ENCODE assay signal across 24 cellular contexts in the genomic region with DNA sequence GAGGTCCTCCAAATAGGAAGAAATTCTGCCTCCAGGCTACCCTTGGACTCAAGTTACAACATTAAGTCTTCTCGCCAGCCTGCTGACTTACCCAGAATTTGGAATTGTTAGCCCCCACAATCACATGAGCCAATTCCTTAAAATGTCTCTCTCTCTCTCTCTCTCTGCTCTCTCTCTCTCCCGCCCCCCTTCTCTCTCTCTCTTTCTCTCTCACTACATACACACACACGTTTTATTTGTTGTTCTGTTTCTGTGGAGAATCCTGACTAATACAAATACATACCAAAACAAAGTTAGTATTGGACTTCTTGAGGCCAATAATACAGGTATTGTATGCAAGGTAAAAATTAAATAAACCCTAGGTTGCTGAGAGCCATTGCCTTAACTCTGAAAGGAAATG.
DNase-seq lines count a peak whose midpoint lies in the region; ATAC-seq, FAIRE-seq and TF ChIP-seq lines count a peak whose summit lies in the region.
"Had no signal": no experiment of that assay in that cellular context is flagged by ENCODE, and none has a peak within 500 bp of the region (broad histone marks: within the 10 kb centered on the region; RNA-seq: fewer than 3 reads in every experiment).

No MANE protein-coding gene starts in this region.

- H3K9me3 ChIP-seq in Caco-2 = no peaks in the 10 kb centered on the region
- no peaks in the 10 kb centered on the region for H3K9me3 ChIP-seq in HEK293 (ENCODE audit: control insufficient read depth, insufficient read depth, low read depth, low read length)
- H3K9me3 ChIP-seq in astrocyte (ENCODE audit: insufficient read depth, low read depth, low read length) = no peaks in the 10 kb centered on the region
- H3K9me3 ChIP-seq: SJSA1 had no signal

- DNase-seq in Caco-2 = no peak
- no peak for DNase-seq in astrocyte (ENCODE audit: low read depth)
- peak; percentile 67 for DNase-seq in renal cortical epithelial cell (ENCODE audit: low read depth)
- DNase-seq in NCI-H2081 treated with DMSO at 0.1 percent for 48 hours (lab: John Stamatoyannopoulos, UW) = no peak
- DNase-seq: ACHN; CD4-positive, CD25-positive, alpha-beta regulatory T cell; GDM1; HCEC 1CT; Karpas-422; MV-4-11; NCI-H1105; NCI-H1436 treated with DMSO at 0.1 percent for 48 hours; NCI-H1930; NCI-H446; NCI-H526; NCI-H82; Right ventricle myocardium superior; RPMI8226 had no signal

- no peak overlapping the region for H3K9ac ChIP-seq in astrocyte (ENCODE audit: low read length)

- H3K4me1 ChIP-seq in Caco-2 (peaks cover 25% of the 10 kb centered on the region), HEK293 (ENCODE audit: control insufficient read depth, insufficient read depth, low read length) (no peaks in the 10 kb centered on the region), astrocyte (ENCODE audit: insufficient read depth, low read length) (peaks cover 15% of the 10 kb centered on the region)

- H4K20me1 ChIP-seq in astrocyte (ENCODE audit: insufficient read depth, low read length) = no peaks in the 10 kb centered on the region

- H3K27me3 ChIP-seq in Caco-2 (replicated peaks; ENCODE audit: control insufficient read depth, insufficient read depth, low read length) (no peaks in the 10 kb centered on the region), astrocyte (ENCODE audit: insufficient read depth, low read length) (no peaks in the 10 kb centered on the region)
- H3K27me3 ChIP-seq: SJSA1 had no signal

- no peak overlapping the region for H3K4me2 ChIP-seq in astrocyte (ENCODE audit: low read length)

- H3K27ac Mint-ChIP-seq in Caco-2 (ENCODE audit: unreplicated experiment) (peak overlapping the region; percentile 51), astrocyte (ENCODE audit: unreplicated experiment) (peak overlapping the region; percentile 14)
- H3K27ac Mint-ChIP-seq: CD4-positive, CD25-positive, alpha-beta regulatory T cell had no signal

- H3K4me3 Mint-ChIP-seq in Caco-2 (ENCODE audit: unreplicated experiment) (no peak overlapping the region), astrocyte (ENCODE audit: unreplicated experiment) (no peak overlapping the region)
- H3K4me3 Mint-ChIP-seq: CD4-positive, CD25-positive, alpha-beta regulatory T cell had no signal

- no peaks in the 10 kb centered on the region for H3K36me3 Mint-ChIP-seq in Caco-2 (ENCODE audit: insufficient read depth, unreplicated experiment)
- H3K36me3 Mint-ChIP-seq in astrocyte (ENCODE audit: low read depth, unreplicated experiment) = no peaks in the 10 kb centered on the region
- H3K36me3 Mint-ChIP-seq: CD4-positive, CD25-positive, alpha-beta regulatory T cell had no signal

- H3K27me3 Mint-ChIP-seq in Caco-2 (ENCODE audit: insufficient read depth, unreplicated experiment) (no peaks in the 10 kb centered on the region), astrocyte (ENCODE audit: low read depth, unreplicated experiment) (no peaks in the 10 kb centered on the region)
- H3K27me3 Mint-ChIP-seq: CD4-positive, CD25-positive, alpha-beta regulatory T cell had no signal

- H3K4me1 Mint-ChIP-seq in Caco-2 (ENCODE audit: low read depth, unreplicated experiment) (peaks cover 22% of the 10 kb centered on the region), astrocyte (ENCODE audit: low read depth, unreplicated experiment) (peaks cover 13% of the 10 kb centered on the region)
- H3K4me1 Mint-ChIP-seq: CD4-positive, CD25-positive, alpha-beta regulatory T cell had no signal

- intact Hi-C loops in Caco-2 (cut with micrococcal nuclease; ENCODE audit: unreplicated experiment) = loop anchor here (10.0 kb wide), 3 partner anchors 94 to 234 kb away; no protein-coding TSS in a partner anchor

- TF ChIP-seq CTCF in Caco-2 (IDR thresholded peaks at IDR 0.05; ENCODE audit: insufficient read depth in 1 of 2, low read depth in 1 of 2, low read length in 1 of 2, severe bottlenecking in 1 of 2, unreplicated experiment in 1 of 2) (no peak), HEK293 (tag by site-specific recombination; IDR thresholded peaks at IDR 0.05) (no peak), astrocyte (IDR thresholded peaks at IDR 0.05; ENCODE audit: insufficient read depth, low read depth, low read length) (no peak)

- no peak for ATAC-seq in HG03469 (IDR thresholded peaks at IDR 0.05; ENCODE audit: unreplicated experiment)
- ATAC-seq in GM19023 (IDR thresholded peaks at IDR 0.05; ENCODE audit: unreplicated experiment) = no peak

- no peak overlapping the region for H3K27ac ChIP-seq in HEK293 (ENCODE audit: extremely low read depth, low read depth, low read length)
- no peak overlapping the region for H3K27ac ChIP-seq in astrocyte (ENCODE audit: low read depth, low read length)
- H3K27ac ChIP-seq: SJSA1 had no signal

- peaks cover 15% of the 10 kb centered on the region for H3K9me3 Mint-ChIP-seq in Caco-2 (ENCODE audit: unreplicated experiment)
- H3K9me3 Mint-ChIP-seq in astrocyte (ENCODE audit: unreplicated experiment) = no peaks in the 10 kb centered on the region

- H3K79me2 ChIP-seq in astrocyte (ENCODE audit: insufficient read depth, low read length) = no peaks in the 10 kb centered on the region

- no peak overlapping the region for H3K4me3 ChIP-seq in Caco-2 (ENCODE audit: low read depth, low read length)
- H3K4me3 ChIP-seq in HEK293 (ENCODE audit: low read depth, low read length) = no peak overlapping the region
- no peak overlapping the region for H3K4me3 ChIP-seq in astrocyte (ENCODE audit: insufficient read depth, low read depth, low read length)
- H3K4me3 ChIP-seq: GM12878, SJSA1 had no signal

- H2AFZ ChIP-seq in astrocyte (ENCODE audit: low read depth, low read length) = no peak overlapping the region

- no TSS peak for BruUV-seq in Caco-2 (replicated peaks; lab: Mats Ljungman, UMichigan)

- CTCF ChIA-PET in Caco-2 (lab: Charles Lee) = no interaction called here
- CTCF ChIA-PET in HEK293 (lab: Yijun Ruan, JAX) = no interaction called here

- POLR2A ChIA-PET in Caco-2 (lab: Charles Lee) (no interaction called here), HEK293 (lab: Yijun Ruan, JAX) (no interaction called here)

- H3K36me3 ChIP-seq in Caco-2 (ENCODE audit: control insufficient read depth, insufficient read depth, low read length) (no peaks in the 10 kb centered on the region), HEK293 (ENCODE audit: control insufficient read depth in 2 of 2, insufficient read depth in 1 of 2, low read length in 2 of 2) (no peaks in the 10 kb centered on the region), astrocyte (ENCODE audit: insufficient read depth, low read length) (no peaks in the 10 kb centered on the region)
- H3K36me3 ChIP-seq: SJSA1 had no signal

- no peak for FAIRE-seq in astrocyte (lab: Jason Lieb, UNC)
- FAIRE-seq: GM12878, H1 had no signal

TF ChIP-seq in HEK293, 187 proteins besides CTCF, POLR2A, EP300 and RAD21 (continues in another document):
- TF ChIP-seq, protein P1, sequence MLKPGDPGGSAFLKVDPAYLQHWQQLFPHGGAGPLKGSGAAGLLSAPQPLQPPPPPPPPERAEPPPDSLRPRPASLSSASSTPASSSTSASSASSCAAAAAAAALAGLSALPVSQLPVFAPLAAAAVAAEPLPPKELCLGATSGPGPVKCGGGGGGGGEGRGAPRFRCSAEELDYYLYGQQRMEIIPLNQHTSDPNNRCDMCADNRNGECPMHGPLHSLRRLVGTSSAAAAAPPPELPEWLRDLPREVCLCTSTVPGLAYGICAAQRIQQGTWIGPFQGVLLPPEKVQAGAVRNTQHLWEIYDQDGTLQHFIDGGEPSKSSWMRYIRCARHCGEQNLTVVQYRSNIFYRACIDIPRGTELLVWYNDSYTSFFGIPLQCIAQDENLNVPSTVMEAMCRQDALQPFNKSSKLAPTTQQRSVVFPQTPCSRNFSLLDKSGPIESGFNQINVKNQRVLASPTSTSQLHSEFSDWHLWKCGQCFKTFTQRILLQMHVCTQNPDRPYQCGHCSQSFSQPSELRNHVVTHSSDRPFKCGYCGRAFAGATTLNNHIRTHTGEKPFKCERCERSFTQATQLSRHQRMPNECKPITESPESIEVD (tag by site-specific recombination; IDR thresholded peaks at IDR 0.05) = no peak
- TF ChIP-seq ZNF10 (tag by site-specific recombination; IDR thresholded peaks at IDR 0.05) = peak; percentile 49; the same call in 1 of the 2 replicates
- TF ChIP-seq ZNF548 (tag by site-specific recombination; IDR thresholded peaks at IDR 0.05) = no peak
- TF ChIP-seq ZNF660 (tag by site-specific recombination; IDR thresholded peaks at IDR 0.05) = no peak
- peak; percentile 45; the same call in 1 of the 2 replicates for TF ChIP-seq ZNF596 (tag by site-specific recombination; IDR thresholded peaks at IDR 0.05)
- TF ChIP-seq, protein P2, sequence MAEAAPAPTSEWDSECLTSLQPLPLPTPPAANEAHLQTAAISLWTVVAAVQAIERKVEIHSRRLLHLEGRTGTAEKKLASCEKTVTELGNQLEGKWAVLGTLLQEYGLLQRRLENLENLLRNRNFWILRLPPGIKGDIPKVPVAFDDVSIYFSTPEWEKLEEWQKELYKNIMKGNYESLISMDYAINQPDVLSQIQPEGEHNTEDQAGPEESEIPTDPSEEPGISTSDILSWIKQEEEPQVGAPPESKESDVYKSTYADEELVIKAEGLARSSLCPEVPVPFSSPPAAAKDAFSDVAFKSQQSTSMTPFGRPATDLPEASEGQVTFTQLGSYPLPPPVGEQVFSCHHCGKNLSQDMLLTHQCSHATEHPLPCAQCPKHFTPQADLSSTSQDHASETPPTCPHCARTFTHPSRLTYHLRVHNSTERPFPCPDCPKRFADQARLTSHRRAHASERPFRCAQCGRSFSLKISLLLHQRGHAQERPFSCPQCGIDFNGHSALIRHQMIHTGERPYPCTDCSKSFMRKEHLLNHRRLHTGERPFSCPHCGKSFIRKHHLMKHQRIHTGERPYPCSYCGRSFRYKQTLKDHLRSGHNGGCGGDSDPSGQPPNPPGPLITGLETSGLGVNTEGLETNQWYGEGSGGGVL (tag by site-specific recombination; IDR thresholded peaks at IDR 0.05) = peak; percentile 55
